In the genomic region with DNA sequence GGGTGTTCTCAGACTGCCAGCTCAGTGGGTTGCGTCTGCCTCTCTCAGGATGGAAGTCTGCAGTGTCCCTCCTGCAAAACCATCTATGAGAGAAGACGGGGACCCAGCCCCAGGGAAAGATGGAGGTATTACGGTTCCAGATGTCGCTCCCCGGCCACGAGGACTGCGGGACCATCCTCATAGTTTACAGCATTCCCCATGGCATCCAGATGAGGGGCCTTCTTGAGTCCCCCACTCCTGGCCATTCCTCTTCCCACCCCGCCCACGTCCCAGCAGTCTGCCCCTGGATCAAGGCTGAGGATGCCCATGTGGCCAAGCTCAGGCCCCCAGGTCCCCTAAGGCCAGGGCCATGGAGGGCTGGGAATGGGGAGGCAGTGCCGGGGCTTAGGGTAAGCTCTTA, we compare ENCODE assay signal across 22 cellular contexts. TPM values are rescaled to one million over a fixed set of nuclear protein-coding genes. Genes with fewer than 3 reads are reported as not detected.
"Had no signal": no experiment of that assay in that cellular context is flagged by ENCODE, and none has a peak within 500 bp of the region (broad histone marks: within the 10 kb centered on the region; RNA-seq: fewer than 3 reads in every experiment).

No MANE protein-coding gene starts in this region.

RNA-seq across cellular contexts. Expression of gene SPDYE17, which starts 28.9 kb away (rescaled TPM):
- total RNA-seq: heart left ventricle; kidney epithelial cell; left ventricle myocardium inferior; lower leg skin; lung microvascular endothelial cell; mesothelial cell of epicardium; mucosa of descending colon; myocyte; naive thymus-derived CD4-positive, alpha-beta T cell; natural killer cell treated with Interleukin-12 subunit alpha and Interleukin-12 subunit beta and Interleukin-15 and Interleukin-18, amount 100 ng/mL, for 72 hours; omental fat pad; pancreas; psoas muscle; skeletal muscle tissue; smooth muscle cell; temporal lobe; tibial nerve; urinary bladder; vagina had no signal
- polyA plus RNA-seq: heart left ventricle; immature natural killer cell; naive thymus-derived CD4-positive, alpha-beta T cell; neural cell; pancreas; psoas muscle; smooth muscle cell; thymus; urinary bladder had no signal

RNA-seq across cellular contexts. Expression of gene SPDYE18, which starts 59.1 kb away (rescaled TPM):
- total RNA-seq: left ventricle myocardium inferior, myocyte, skeletal muscle tissue, smooth muscle cell had no signal
- polyA plus RNA-seq: immature natural killer cell; naive thymus-derived CD4-positive, alpha-beta T cell had no signal
